17 cellular contexts compared by ENCODE assay signal in the genomic region with DNA sequence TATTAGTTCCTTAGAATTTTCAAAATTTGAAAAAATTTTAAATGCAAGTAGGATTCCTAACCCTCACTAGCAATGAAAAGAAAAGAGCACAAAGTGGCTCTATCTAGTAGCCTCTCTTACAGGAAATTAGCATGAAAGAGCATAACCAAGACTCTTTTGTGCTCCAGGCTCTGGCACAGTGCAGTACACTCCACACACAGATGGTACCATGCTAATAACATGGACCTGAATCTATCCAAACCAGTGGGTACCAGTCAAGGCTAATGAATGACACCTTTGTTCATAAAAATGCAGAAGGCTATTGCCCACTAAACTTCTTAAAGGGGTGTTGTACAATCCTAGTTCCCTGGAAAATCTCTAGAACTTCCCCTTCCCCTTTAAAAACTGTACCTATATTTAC.
DNase-seq lines count a peak whose midpoint lies in the region; ATAC-seq and TF ChIP-seq lines count a peak whose summit lies in the region.
"Had no signal": no experiment of that assay in that cellular context is flagged by ENCODE, and none has a peak within 500 bp of the region (broad histone marks: within the 10 kb centered on the region; RNA-seq: fewer than 3 reads in every experiment).

No MANE protein-coding gene starts in this region.

- H4K20me1 ChIP-seq in mammary epithelial cell (ENCODE audit: insufficient read depth, low read length), result no peaks in the 10 kb centered on the region

- H3K36me3 ChIP-seq in mammary epithelial cell (ENCODE audit: insufficient read depth, low read length), result peaks cover 5% of the 10 kb centered on the region
- H3K36me3 ChIP-seq: MG63 had no signal

- no peak overlapping the region for H3K27ac Mint-ChIP-seq in activated CD8-positive, alpha-beta T cell treated with anti-CD3 and anti-CD28 coated beads, Interleukin-2, amount 10 ng/mL, durations not matched to agents 7 days and 5 days

- H3K4me3 ChIP-seq in mammary epithelial cell (replicated peaks in 1 of 3; ENCODE audit: insufficient read depth in 1 of 3, low read depth in 2 of 3, low read length in 3 of 3), result no peak overlapping the region
- H3K4me3 ChIP-seq: BLaER1 treated with 17β-estradiol and CSF1 and Interleukin-3, amounts not matched to agents 10 nM and 100 nM; MG63 had no signal

- POLR2A ChIA-PET in activated CD8-positive, alpha-beta T cell treated with anti-CD3 and anti-CD28 coated beads, Interleukin-2, amount 10 ng/mL, durations not matched to agents 7 days and 5 days (lab: Charles Lee), result interaction anchor here (0.6 kb wide), 1 partner anchor 400 kb away, joined by 3 read pairs; no protein-coding TSS in a partner anchor

- no peak for ATAC-seq in activated CD8-positive, alpha-beta T cell treated with anti-CD3 and anti-CD28 coated beads, Interleukin-2, amount 10 ng/mL, durations not matched to agents 7 days and 5 days
- ATAC-seq: Panc1 had no signal

- no peaks in the 10 kb centered on the region for H3K27me3 ChIP-seq in mammary epithelial cell (ENCODE audit: insufficient read depth, low read length)
- H3K27me3 ChIP-seq: BLaER1 treated with 17β-estradiol and CSF1 and Interleukin-3, amounts not matched to agents 10 nM and 100 nM; MG63 had no signal

- no peak for TF ChIP-seq CTCF in mammary epithelial cell (conservative IDR thresholded peaks at IDR 0.05 in 1 of 2, IDR thresholded peaks at IDR 0.05 in 1 of 2; ENCODE audit: extremely low read depth in 1 of 2, insufficient read depth in 1 of 2, low read depth in 1 of 2, low read length in 2 of 2)

- H3K4me1 ChIP-seq in mammary epithelial cell (ENCODE audit: insufficient read depth, low read length), result peaks cover 10% of the 10 kb centered on the region

- peaks cover 22% of the 10 kb centered on the region for H3K4me1 Mint-ChIP-seq in activated CD8-positive, alpha-beta T cell treated with anti-CD3 and anti-CD28 coated beads, Interleukin-2, amount 10 ng/mL, durations not matched to agents 7 days and 5 days (ENCODE audit: low read depth)

- DNase-seq in C1 segment of cervical spinal cord (lab: John Stamatoyannopoulos, UW) (peak in 8 of 14 donors; percentile 4 to 46 (median 16)), amygdala (lab: John Stamatoyannopoulos, UW) (peak in 34 of 56 donors; percentile 4 to 77 (median 32)), hippocampal formation (lab: John Stamatoyannopoulos, UW) (peak; percentile 50 to 79), pons (ENCODE audit: low spot score) (peak; percentile 97), glomerular visceral epithelial cell (ENCODE audit: extremely low spot score) (no peak), mammary epithelial cell (no peak), NCI-H748 (lab: John Stamatoyannopoulos, UW; ENCODE audit: unreplicated experiment) (no peak)
- no peak for DNase-seq in activated CD8-positive, alpha-beta T cell treated with anti-CD3 and anti-CD28 coated beads, Interleukin-2, amount 10 ng/mL, durations not matched to agents 7 days and 5 days
- DNase-seq: DMS 273 treated with DMSO at 0.1 percent for 48 hours, GOT3, MG63, NCI-H1092 treated with DMSO at 0.1 percent for 48 hours, NCI-H1694, NCI-H510A treated with DMSO at 0.1 percent for 48 hours, Right ventricle myocardium superior had no signal

- no peak overlapping the region for H3K9ac ChIP-seq in mammary epithelial cell (ENCODE audit: insufficient read depth, low read length)
- H3K9ac ChIP-seq: BLaER1 treated with 17β-estradiol and CSF1 and Interleukin-3, amounts not matched to agents 10 nM and 100 nM had no signal

- dilution Hi-C loops in mammary epithelial cell (cut with HindIII; ENCODE audit: low sequenced_read_pairs), result no loop called here

- H3K36me3 Mint-ChIP-seq in activated CD8-positive, alpha-beta T cell treated with anti-CD3 and anti-CD28 coated beads, Interleukin-2, amount 10 ng/mL, durations not matched to agents 7 days and 5 days (ENCODE audit: low read depth), result peaks cover 44% of the 10 kb centered on the region

- no peaks in the 10 kb centered on the region for H3K9me3 Mint-ChIP-seq in activated CD8-positive, alpha-beta T cell treated with anti-CD3 and anti-CD28 coated beads, Interleukin-2, amount 10 ng/mL, durations not matched to agents 7 days and 5 days (ENCODE audit: insufficient read depth)

- no peaks in the 10 kb centered on the region for H3K9me3 ChIP-seq in mammary epithelial cell (replicated peaks; ENCODE audit: insufficient read depth, low read length)
- H3K9me3 ChIP-seq: MG63 had no signal

- no peaks in the 10 kb centered on the region for H3K27me3 Mint-ChIP-seq in activated CD8-positive, alpha-beta T cell treated with anti-CD3 and anti-CD28 coated beads, Interleukin-2, amount 10 ng/mL, durations not matched to agents 7 days and 5 days (ENCODE audit: low read depth)

- CTCF ChIA-PET in activated CD8-positive, alpha-beta T cell treated with anti-CD3 and anti-CD28 coated beads, Interleukin-2, amount 10 ng/mL, durations not matched to agents 7 days and 5 days (lab: Charles Lee), result interaction anchor here (1.1 to 2.4 kb wide), 2 partner anchors 15 to 368 kb away, joined by 3 to 5 read pairs; no protein-coding TSS in a partner anchor
- CTCF ChIA-PET in mammary epithelial cell (lab: Charles Lee; ENCODE audit: low non-redundant PET), result no interaction called here

- H2AFZ ChIP-seq in mammary epithelial cell (ENCODE audit: low read depth, low read length), result no peak overlapping the region

- no peak overlapping the region for H3K4me3 Mint-ChIP-seq in activated CD8-positive, alpha-beta T cell treated with anti-CD3 and anti-CD28 coated beads, Interleukin-2, amount 10 ng/mL, durations not matched to agents 7 days and 5 days

- H3K27ac ChIP-seq in mammary epithelial cell (ENCODE audit: insufficient read depth, low read depth, low read length), result no peak overlapping the region
- H3K27ac ChIP-seq: BLaER1 treated with 17β-estradiol and CSF1 and Interleukin-3, amounts not matched to agents 10 nM and 100 nM had no signal

- in situ Hi-C loops in mammary epithelial cell (cut with MboI; ENCODE audit: low sequenced_read_pairs in 2 of 2), result no loop called here

- intact Hi-C loops in mammary epithelial cell (cut with micrococcal nuclease), result no loop called here

- no peak overlapping the region for H3K4me2 ChIP-seq in mammary epithelial cell (ENCODE audit: insufficient read depth, low read depth, low read length)
- H3K4me2 ChIP-seq: BLaER1 treated with 17β-estradiol and CSF1 and Interleukin-3, amounts not matched to agents 10 nM and 100 nM had no signal

- H3K79me2 ChIP-seq in mammary epithelial cell (ENCODE audit: insufficient read depth, low read length), result no peaks in the 10 kb centered on the region

- BruUV-seq in mammary epithelial cell (replicated peaks; lab: Mats Ljungman, UMichigan), result no TSS peak

Comparison
In these comparisons a context has a peak if more than half of its experiments do, and no peak if none do; other contexts are left out.
1. DNase-seq: peak in C1 segment of cervical spinal cord (8 of 14), amygdala (34 of 56), hippocampal formation (2 of 2) and pons (single experiment); none in glomerular visceral epithelial cell (single experiment), activated CD8-positive, alpha-beta T cell treated with anti-CD3 and anti-CD28 coated beads, Interleukin-2, amount 10 ng/mL, durations not matched to agents 7 days and 5 days (single experiment), mammary epithelial cell (single experiment) and NCI-H748 (single experiment).